In the genomic region with DNA sequence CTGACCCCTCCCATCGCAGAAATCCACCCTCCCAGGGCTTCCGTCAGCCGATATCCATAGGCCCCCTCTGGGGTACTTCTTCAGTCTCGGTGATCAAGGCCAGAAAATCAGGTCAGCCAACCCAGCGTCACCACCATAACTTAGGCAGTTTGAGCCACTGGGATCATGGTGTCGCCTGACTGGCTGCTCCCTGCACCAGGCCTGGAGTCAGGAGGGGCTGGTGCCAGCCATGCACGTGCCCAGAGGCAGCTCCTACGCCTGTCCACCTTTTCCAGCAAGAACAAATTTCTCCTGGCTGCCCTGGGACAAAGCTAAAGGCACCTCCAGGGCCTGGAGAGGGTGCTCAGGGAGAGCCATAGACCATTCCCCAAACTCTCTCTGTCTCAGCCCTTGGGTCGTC, we compare ENCODE assay signal across 1 cellular context.
TF ChIP-seq lines count a peak whose summit lies in the region.

No MANE protein-coding gene starts in this region.

TF ChIP-seq in IMR-90, 13 proteins besides CTCF, POLR2A, EP300 and RAD21:
- TF ChIP-seq NFE2L2 (IDR thresholded peaks at IDR 0.05; ENCODE audit: low read depth, low read length) (no peak), CEBPB (IDR thresholded peaks at IDR 0.05; ENCODE audit: low read depth, low read length) (no peak), RFX5 (IDR thresholded peaks at IDR 0.05; ENCODE audit: low read depth, low read length) (no peak), MAZ (IDR thresholded peaks at IDR 0.05; ENCODE audit: borderline replicate concordance, low read depth, low read length) (no peak), BHLHE40 (IDR thresholded peaks at IDR 0.05; ENCODE audit: low read depth, low read length) (no peak), MXI1 (IDR thresholded peaks at IDR 0.05; ENCODE audit: borderline replicate concordance, low read depth, low read length) (no peak), SMC3 (IDR thresholded peaks at IDR 0.05; ENCODE audit: low read depth, low read length) (no peak), CHD1 (IDR thresholded peaks at IDR 0.05; ENCODE audit: low read depth, low read length) (no peak), RCOR1 (IDR thresholded peaks at IDR 0.05; ENCODE audit: insufficient replicate concordance, low read length) (no peak), MAFK (IDR thresholded peaks at IDR 0.05; ENCODE audit: low read depth, low read length) (no peak), FOS (IDR thresholded peaks at IDR 0.05; ENCODE audit: low read depth, low read length) (no peak)
- TF ChIP-seq, protein P1, sequence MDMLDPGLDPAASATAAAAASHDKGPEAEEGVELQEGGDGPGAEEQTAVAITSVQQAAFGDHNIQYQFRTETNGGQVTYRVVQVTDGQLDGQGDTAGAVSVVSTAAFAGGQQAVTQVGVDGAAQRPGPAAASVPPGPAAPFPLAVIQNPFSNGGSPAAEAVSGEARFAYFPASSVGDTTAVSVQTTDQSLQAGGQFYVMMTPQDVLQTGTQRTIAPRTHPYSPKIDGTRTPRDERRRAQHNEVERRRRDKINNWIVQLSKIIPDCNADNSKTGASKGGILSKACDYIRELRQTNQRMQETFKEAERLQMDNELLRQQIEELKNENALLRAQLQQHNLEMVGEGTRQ (IDR thresholded peaks at IDR 0.05; ENCODE audit: low read depth, low read length): no peak
- TF ChIP-seq, protein P2, sequence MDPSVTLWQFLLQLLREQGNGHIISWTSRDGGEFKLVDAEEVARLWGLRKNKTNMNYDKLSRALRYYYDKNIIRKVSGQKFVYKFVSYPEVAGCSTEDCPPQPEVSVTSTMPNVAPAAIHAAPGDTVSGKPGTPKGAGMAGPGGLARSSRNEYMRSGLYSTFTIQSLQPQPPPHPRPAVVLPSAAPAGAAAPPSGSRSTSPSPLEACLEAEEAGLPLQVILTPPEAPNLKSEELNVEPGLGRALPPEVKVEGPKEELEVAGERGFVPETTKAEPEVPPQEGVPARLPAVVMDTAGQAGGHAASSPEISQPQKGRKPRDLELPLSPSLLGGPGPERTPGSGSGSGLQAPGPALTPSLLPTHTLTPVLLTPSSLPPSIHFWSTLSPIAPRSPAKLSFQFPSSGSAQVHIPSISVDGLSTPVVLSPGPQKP (IDR thresholded peaks at IDR 0.05; ENCODE audit: borderline replicate concordance, low read depth, low read length): no peak
